In the genomic region with DNA sequence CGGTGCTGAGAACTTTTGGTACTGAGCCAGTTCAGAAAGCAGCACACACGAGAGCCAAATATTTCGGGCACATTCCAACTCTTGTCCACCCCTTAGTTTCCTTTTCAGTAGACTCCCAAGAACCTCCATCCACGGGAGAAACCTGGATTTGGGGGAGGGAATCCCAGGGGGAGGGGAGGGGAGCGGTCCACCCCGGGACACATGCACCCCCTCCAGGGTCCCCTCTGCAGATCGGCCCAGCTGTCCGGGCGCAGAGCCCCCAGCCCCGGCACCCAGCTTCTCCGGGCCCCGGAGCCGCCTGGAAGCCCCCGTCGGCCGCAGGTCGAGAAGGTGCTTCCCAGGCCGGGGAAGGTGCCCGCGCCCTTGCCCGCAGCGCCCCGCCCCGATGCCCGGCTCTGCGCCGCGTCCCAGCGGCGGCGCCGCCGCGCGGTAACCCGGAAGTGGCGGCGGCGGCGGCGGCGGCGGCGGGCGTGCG, we compare ENCODE assay signal across 8 cellular contexts. TPM values are rescaled to one million over a fixed set of nuclear protein-coding genes. Genes with fewer than 3 reads are reported as not detected.
DNase-seq lines count a peak whose midpoint lies in the region; ATAC-seq, FAIRE-seq and TF ChIP-seq lines count a peak whose summit lies in the region.

No MANE protein-coding gene starts in this region.

- H3K9ac ChIP-seq in astrocyte (ENCODE audit: low read length) (peak overlapping the region; percentile 75), iPS-20b (ENCODE audit: low read depth, low read length) (peak overlapping the region; percentile 72)

- peaks cover 13% of the 10 kb centered on the region for H3K4me1 ChIP-seq in astrocyte (ENCODE audit: insufficient read depth, low read length)
- H3K4me1 ChIP-seq in iPS-20b (ENCODE audit: insufficient read depth, low read length): peaks cover 7% of the 10 kb centered on the region; the same call in 1 of the 2 replicates

- H3K9me3 ChIP-seq in astrocyte (ENCODE audit: insufficient read depth, low read depth, low read length) (no peaks in the 10 kb centered on the region), iPS-20b (ENCODE audit: insufficient read depth, low read depth, low read length) (no peaks in the 10 kb centered on the region)

- peak overlapping the region; percentile 90 for H3K4me2 ChIP-seq in astrocyte (ENCODE audit: low read length)

- peak overlapping the region; percentile 91 for H3K4me3 Mint-ChIP-seq in astrocyte (ENCODE audit: unreplicated experiment)

- H3K27ac ChIP-seq in astrocyte (ENCODE audit: low read depth, low read length) (no peak overlapping the region), iPS-20b (ENCODE audit: low read length) (no peak overlapping the region)

- no peaks in the 10 kb centered on the region for H3K27me3 Mint-ChIP-seq in astrocyte (ENCODE audit: low read depth, unreplicated experiment)

- no peak for FAIRE-seq in astrocyte (lab: Jason Lieb, UNC)

- ATAC-seq in GM18498 (IDR thresholded peaks at IDR 0.05; ENCODE audit: unreplicated experiment): peak; percentile 51
- peak; percentile 36 for ATAC-seq in HG02623 (IDR thresholded peaks at IDR 0.05; ENCODE audit: unreplicated experiment)
- ATAC-seq in GM18873 (IDR thresholded peaks at IDR 0.05; ENCODE audit: low FRiP score, unreplicated experiment): no peak

- H4K20me1 ChIP-seq in astrocyte (ENCODE audit: insufficient read depth, low read length): peaks cover 34% of the 10 kb centered on the region

- H3K27me3 ChIP-seq in astrocyte (ENCODE audit: insufficient read depth, low read length) (no peaks in the 10 kb centered on the region), iPS-20b (ENCODE audit: insufficient read depth, low read length) (peaks cover 31% of the 10 kb centered on the region)

- TF ChIP-seq CTCF in astrocyte (IDR thresholded peaks at IDR 0.05; ENCODE audit: insufficient read depth, low read depth, low read length): no peak

- peak; percentile 50 for DNase-seq in RPMI7951 (ENCODE audit: low read depth)
- DNase-seq in astrocyte (ENCODE audit: low read depth): peak; percentile 36
- peak; percentile 25 to 50 for DNase-seq in stimulated activated CD4-positive, alpha-beta T cell treated with anti-CD3 and anti-CD28 coated beads, Interleukin-2, amount 100 ng/mL, for 24 hours
- no peak for DNase-seq in NCI-H1436 (lab: John Stamatoyannopoulos, UW)

- H3K79me2 ChIP-seq in astrocyte (ENCODE audit: insufficient read depth, low read length): peaks cover 37% of the 10 kb centered on the region

- H3K36me3 Mint-ChIP-seq in astrocyte (ENCODE audit: low read depth, unreplicated experiment): no peaks in the 10 kb centered on the region

- H3K4me1 Mint-ChIP-seq in astrocyte (ENCODE audit: low read depth, unreplicated experiment): peaks cover 22% of the 10 kb centered on the region

- no peaks in the 10 kb centered on the region for H3K36me3 ChIP-seq in astrocyte (ENCODE audit: insufficient read depth, low read length)
- H3K36me3 ChIP-seq in iPS-20b (ENCODE audit: insufficient read depth, low read depth, low read length): no peaks in the 10 kb centered on the region

- H3K9me3 Mint-ChIP-seq in astrocyte (ENCODE audit: unreplicated experiment): no peaks in the 10 kb centered on the region

- H3K4me3 ChIP-seq in astrocyte (ENCODE audit: insufficient read depth, low read depth, low read length) (peak overlapping the region; percentile 69), iPS-20b (ENCODE audit: low read length) (peak overlapping the region; percentile 82)

- H2AFZ ChIP-seq in astrocyte (ENCODE audit: low read depth, low read length): peak overlapping the region; percentile 47

- peak overlapping the region; percentile 71 for H3K27ac Mint-ChIP-seq in astrocyte (ENCODE audit: unreplicated experiment)

RNA-seq across cellular contexts. Expression of gene ABHD17C, which starts 0.4 kb away (rescaled TPM):
- 4.5 and 7.0 TPM in 2 replicates for total RNA-seq in RPMI7951 (2014; rRNA removed; shearing (Covaris generic))
- total RNA-seq in astrocyte: 9.5 and 10.2 TPM in 2 replicates
